ENCODE assay signal across 26 cellular contexts in the genomic region with DNA sequence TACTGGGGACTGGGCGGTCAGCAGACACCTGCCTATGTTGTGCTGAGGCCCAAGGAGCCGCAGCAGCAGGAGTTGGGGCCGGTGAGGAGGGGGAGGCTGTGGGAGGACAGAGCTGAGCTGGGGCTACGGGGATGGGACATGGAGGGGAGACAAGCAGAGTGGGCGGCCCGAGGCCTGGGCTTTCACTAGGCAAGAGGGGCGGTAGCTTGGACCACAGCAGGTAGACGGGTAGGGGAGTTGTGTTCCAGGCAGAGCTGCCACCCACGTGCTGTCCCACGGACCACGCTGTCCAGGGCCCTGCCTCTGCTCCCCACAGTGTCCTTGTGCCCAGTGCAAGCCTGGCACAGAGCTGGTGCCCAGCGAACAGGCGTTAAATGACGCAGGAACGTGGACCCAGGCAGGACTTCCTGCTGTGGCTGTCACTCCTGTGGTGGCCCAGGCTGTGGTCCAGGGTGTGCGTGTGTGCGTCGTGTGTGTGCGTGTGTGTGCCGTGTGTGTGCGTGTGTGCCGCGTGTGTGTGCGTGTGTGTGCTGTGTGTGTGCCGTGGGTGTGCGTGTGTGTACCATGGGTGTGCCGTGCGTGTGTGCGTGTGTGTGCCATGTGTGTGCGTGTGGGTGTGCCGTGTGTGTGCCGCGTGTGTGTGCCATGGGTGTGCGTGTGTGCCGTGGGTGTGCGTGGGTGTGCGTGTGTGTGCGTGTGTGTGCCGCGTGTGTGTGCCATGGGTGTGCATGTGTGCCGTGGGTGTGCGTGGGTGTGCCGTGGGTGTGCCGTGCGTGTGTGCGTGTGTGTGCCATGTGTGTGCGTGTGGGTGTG. TPM values are rescaled to one million over a fixed set of nuclear protein-coding genes. Genes with fewer than 3 reads are reported as not detected.
DNase-seq lines count a peak whose midpoint lies in the region; ATAC-seq, FAIRE-seq and TF ChIP-seq lines count a peak whose summit lies in the region.
"Had no signal": no experiment of that assay in that cellular context is flagged by ENCODE, and none has a peak within 500 bp of the region (broad histone marks: within the 10 kb centered on the region; RNA-seq: fewer than 3 reads in every experiment).

No MANE protein-coding gene starts in this region.

- H3K36me3 ChIP-seq in GM06990 (ENCODE audit: control insufficient read depth, insufficient read depth, low read length) (no peaks in the 10 kb centered on the region), astrocyte (ENCODE audit: insufficient read depth, low read length) (no peaks in the 10 kb centered on the region), lower lobe of right lung (no peaks in the 10 kb centered on the region)

- H3K4me1 ChIP-seq in A549, result peaks cover under 1% of the 10 kb centered on the region; the same call in 2 of the 3 replicates
- H3K4me1 ChIP-seq in astrocyte (ENCODE audit: insufficient read depth, low read length), result peaks cover 12% of the 10 kb centered on the region
- peaks cover 13% of the 10 kb centered on the region for H3K4me1 ChIP-seq in lower lobe of right lung

- FAIRE-seq in A549 (lab: Jason Lieb, UNC) (no peak), astrocyte (lab: Jason Lieb, UNC) (no peak)
- FAIRE-seq: small intestine had no signal

- TF ChIP-seq POLR2A in A549 (IDR thresholded peaks at IDR 0.05; ENCODE audit: low read length), result peak; percentile 5; the same call in 1 of the 2 replicates

- intact Hi-C loops in lower lobe of right lung (cut with DNase I), result no loop called here

- H3K4me2 ChIP-seq in A549, result no peak overlapping the region
- no peak overlapping the region for H3K4me2 ChIP-seq in astrocyte (ENCODE audit: low read length)

- H2AFZ ChIP-seq in astrocyte (ENCODE audit: low read depth, low read length), result no peak overlapping the region

- WGBS in A549 (ENCODE audit: missing lambda C conversion rate), result 93% methylated on average over 37 of the region's 47 CpGs

- H3K36me3 Mint-ChIP-seq in astrocyte (ENCODE audit: low read depth, unreplicated experiment), result no peaks in the 10 kb centered on the region
- no peaks in the 10 kb centered on the region for H3K36me3 Mint-ChIP-seq in activated naive CD8-positive, alpha-beta T cell treated with anti-CD3 and anti-CD28 coated beads, Interleukin-2, amount 50 U/mL, for 24 hours (ENCODE audit: low read depth)
- H3K36me3 Mint-ChIP-seq: CD8-positive, alpha-beta T cell; naive thymus-derived CD8-positive, alpha-beta T cell; type B pancreatic cell had no signal

- peaks cover 100% of the 10 kb centered on the region for H4K20me1 ChIP-seq in astrocyte (ENCODE audit: insufficient read depth, low read length)

- no peak overlapping the region for H3K4me3 Mint-ChIP-seq in astrocyte (ENCODE audit: unreplicated experiment)
- no peak overlapping the region for H3K4me3 Mint-ChIP-seq in activated naive CD8-positive, alpha-beta T cell treated with anti-CD3 and anti-CD28 coated beads, Interleukin-2, amount 50 U/mL, for 24 hours
- H3K4me3 Mint-ChIP-seq: CD8-positive, alpha-beta T cell; naive thymus-derived CD8-positive, alpha-beta T cell; type B pancreatic cell had no signal

- H3K79me2 ChIP-seq in astrocyte (ENCODE audit: insufficient read depth, low read length), result peaks cover 86% of the 10 kb centered on the region

- no peaks in the 10 kb centered on the region for H3K27me3 Mint-ChIP-seq in astrocyte (ENCODE audit: low read depth, unreplicated experiment)
- H3K27me3 Mint-ChIP-seq in activated naive CD8-positive, alpha-beta T cell treated with anti-CD3 and anti-CD28 coated beads, Interleukin-2, amount 50 U/mL, for 24 hours, result peaks cover 5% of the 10 kb centered on the region

- no peak for DNase-seq in A549 (ENCODE audit: low read depth in 1 of 2, low spot score in 1 of 2)
- DNase-seq in GM06990 (ENCODE audit: extremely low read depth, insufficient read length), result peak; percentile 9
- no peak for DNase-seq in astrocyte (ENCODE audit: low read depth)
- DNase-seq in lower lobe of right lung, result peak; percentile 40
- DNase-seq in NAMALWA (ENCODE audit: low spot score), result no peak
- DNase-seq in activated naive CD8-positive, alpha-beta T cell treated with anti-CD3 and anti-CD28 coated beads, Interleukin-2, amount 50 U/mL, for 24 hours, result no peak
- no peak for DNase-seq in ureter (ENCODE audit: low spot score)
- DNase-seq: activated CD4-positive, alpha-beta T cell treated with anti-CD3 and anti-CD28 coated beads for 48 hours; activated CD8-positive, alpha-beta memory T cell treated with anti-CD3 and anti-CD28 coated beads, Interleukin-2, amount 50 U/mL, for 4 hours; activated effector memory CD4-positive, alpha-beta T cell treated with Interleukin-2 at 50 U/mL for 16 hours; amniotic stem cell; CD8-positive, alpha-beta T cell; DMS53; foreskin melanocyte; hypothalamus; NCI-H187; NCI-H2227 treated with DMSO at 0.1 percent for 48 hours; NCI-H82; PC-3; small intestine; stimulated activated CD4-positive, alpha-beta T cell treated with anti-CD3 and anti-CD28 coated beads, Interleukin-2, amount 100 ng/mL, for 48 hours had no signal

- ATAC-seq in A549 (no peak), lower lobe of right lung (no peak), GM21528 (IDR thresholded peaks at IDR 0.05; ENCODE audit: low FRiP score, unreplicated experiment) (no peak)
- no peak for ATAC-seq in activated naive CD8-positive, alpha-beta T cell treated with anti-CD3 and anti-CD28 coated beads, Interleukin-2, amount 50 U/mL, for 24 hours
- ATAC-seq: CD8-positive, alpha-beta T cell; naive thymus-derived CD8-positive, alpha-beta T cell; PC-3 had no signal

- TF ChIP-seq CTCF in A549 (IDR thresholded peaks at IDR 0.05) (no peak), GM06990 (IDR thresholded peaks at IDR 0.05; ENCODE audit: insufficient read depth, low read length, poor library complexity, severe bottlenecking) (no peak), astrocyte (IDR thresholded peaks at IDR 0.05; ENCODE audit: insufficient read depth, low read depth, low read length) (no peak), lower lobe of right lung (IDR thresholded peaks at IDR 0.05) (no peak)

- H3K27me3 ChIP-seq in GM06990 (replicated peaks; ENCODE audit: control insufficient read depth, insufficient read depth, low read length) (peaks cover 1% of the 10 kb centered on the region), astrocyte (ENCODE audit: insufficient read depth, low read length) (no peaks in the 10 kb centered on the region), lower lobe of right lung (ENCODE audit: low read depth) (no peaks in the 10 kb centered on the region)
- H3K27me3 ChIP-seq: stomach had no signal

- H3K9me3 ChIP-seq in A549, result no peaks in the 10 kb centered on the region
- H3K9me3 ChIP-seq in astrocyte (ENCODE audit: insufficient read depth, low read depth, low read length), result no peaks in the 10 kb centered on the region
- H3K9me3 ChIP-seq in lower lobe of right lung, result no peaks in the 10 kb centered on the region
- H3K9me3 ChIP-seq: stomach had no signal

- H3K9me3 Mint-ChIP-seq in astrocyte (ENCODE audit: unreplicated experiment), result no peaks in the 10 kb centered on the region
- no peaks in the 10 kb centered on the region for H3K9me3 Mint-ChIP-seq in activated naive CD8-positive, alpha-beta T cell treated with anti-CD3 and anti-CD28 coated beads, Interleukin-2, amount 50 U/mL, for 24 hours
- H3K9me3 Mint-ChIP-seq: CD8-positive, alpha-beta T cell; type B pancreatic cell had no signal

- no peak overlapping the region for H3K9ac ChIP-seq in astrocyte (ENCODE audit: low read length)

- H3K27ac ChIP-seq in A549 (no peak overlapping the region), astrocyte (ENCODE audit: low read depth, low read length) (no peak overlapping the region), lower lobe of right lung (no peak overlapping the region)
- H3K27ac ChIP-seq: stomach had no signal

- no peak for TF ChIP-seq RAD21 in A549 (conservative IDR thresholded peaks at IDR 0.05 in 1 of 2, IDR thresholded peaks at IDR 0.05 in 1 of 2)

- H3K4me3 ChIP-seq in A549, result no peak overlapping the region
- H3K4me3 ChIP-seq in GM06990 (replicated peaks; ENCODE audit: low read depth, low read length), result no peak overlapping the region
- no peak overlapping the region for H3K4me3 ChIP-seq in astrocyte (ENCODE audit: insufficient read depth, low read depth, low read length)
- H3K4me3 ChIP-seq in lower lobe of right lung, result no peak overlapping the region
- H3K4me3 ChIP-seq: stomach had no signal

- CTCF ChIA-PET in A549 (lab: Yijun Ruan, JAX), result interaction anchor here (1.2 to 6.3 kb wide), 4 partner anchors 36 to 104 kb away, joined by 3 to 31 read pairs (median 5); no protein-coding TSS in a partner anchor

- peaks cover 17% of the 10 kb centered on the region for H3K4me1 Mint-ChIP-seq in astrocyte (ENCODE audit: low read depth, unreplicated experiment)
- peaks cover 6% of the 10 kb centered on the region for H3K4me1 Mint-ChIP-seq in activated naive CD8-positive, alpha-beta T cell treated with anti-CD3 and anti-CD28 coated beads, Interleukin-2, amount 50 U/mL, for 24 hours

- peak overlapping the region; percentile 53 for H3K27ac Mint-ChIP-seq in astrocyte (ENCODE audit: unreplicated experiment)
- no peak overlapping the region for H3K27ac Mint-ChIP-seq in activated naive CD8-positive, alpha-beta T cell treated with anti-CD3 and anti-CD28 coated beads, Interleukin-2, amount 50 U/mL, for 24 hours
- H3K27ac Mint-ChIP-seq: CD8-positive, alpha-beta T cell had no signal

- TF ChIP-seq EP300 in A549 (IDR thresholded peaks at IDR 0.05), result no peak

- POLR2A ChIA-PET in A549 (lab: Yijun Ruan, JAX), result no interaction called here

TF ChIP-seq in A549, 52 proteins besides CTCF, POLR2A, EP300 and RAD21 (continues in another document):
- TF ChIP-seq, protein P1, sequence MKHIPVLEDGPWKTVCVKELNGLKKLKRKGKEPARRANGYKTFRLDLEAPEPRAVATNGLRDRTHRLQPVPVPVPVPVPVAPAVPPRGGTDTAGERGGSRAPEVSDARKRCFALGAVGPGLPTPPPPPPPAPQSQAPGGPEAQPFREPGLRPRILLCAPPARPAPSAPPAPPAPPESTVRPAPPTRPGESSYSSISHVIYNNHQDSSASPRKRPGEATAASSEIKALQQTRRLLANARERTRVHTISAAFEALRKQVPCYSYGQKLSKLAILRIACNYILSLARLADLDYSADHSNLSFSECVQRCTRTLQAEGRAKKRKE (CRISPR knock-in tag; IDR thresholded peaks at IDR 0.05; ENCODE audit: low read depth), result no peak

RNA-seq across cellular contexts. Expression of gene CEP170B, which starts 6.8 kb away (rescaled TPM):
- polyA plus RNA-seq in A549 (2011; rRNA removed), result 3.9 and 4.5 TPM in 2 replicates
- 8.7 and 12.5 TPM in 2 replicates for polyA plus RNA-seq in A549 (2012; cell fraction: cytosol; rRNA removed)
- polyA plus RNA-seq in A549 (2012; cell fraction: nucleus; rRNA removed), result 59.0 and 71.9 TPM in 2 replicates
- polyA plus RNA-seq in A549 (2017; fragmentation: RNase III; extraction: RNeasy Plus Mini Kit Qiagen cat#74134 plus additional on column Dnase treatment), result 13.1 to 14.3 TPM (median 13.5 TPM) in 3 replicates
- polyA minus RNA-seq in A549 (2011; rRNA and poly(A)+ RNA removed), result 3.8 and 4.3 TPM in 2 replicates
- total RNA-seq in astrocyte, result 50.3 and 55.4 TPM in 2 replicates
- 24.7 TPM for total RNA-seq in lower lobe of right lung
- total RNA-seq in ureter, result 42.2 TPM

RNA-seq across cellular contexts. Expression of gene PLD4, which starts 52.8 kb away (rescaled TPM):
- 0.01 TPM in 2 replicates for polyA plus RNA-seq in A549 (2011; rRNA removed)
- 0.03 TPM in 1 of 2 replicates, not detected in the other for polyA plus RNA-seq in A549 (2012; cell fraction: cytosol; rRNA removed)
- 0.06 and 0.11 TPM in 2 replicates for polyA plus RNA-seq in A549 (2012; cell fraction: nucleus; rRNA removed)
- polyA plus RNA-seq in A549 (2017; fragmentation: RNase III; extraction: RNeasy Plus Mini Kit Qiagen cat#74134 plus additional on column Dnase treatment), result 0.01 TPM in 2 of 3 replicates, not detected in the other
- 0.17 TPM in 1 of 2 replicates, not detected in the other for polyA minus RNA-seq in A549 (2011; rRNA and poly(A)+ RNA removed)
- 0.14 and 0.60 TPM in 2 replicates for total RNA-seq in astrocyte
- 1.2 TPM for total RNA-seq in lower lobe of right lung
- 2.6 TPM for total RNA-seq in ureter
- total RNA-seq: epithelial cell of proximal tubule had no signal

Comparison
In these comparisons a context has a peak if more than half of its experiments do, and no peak if none do; other contexts are left out.
1. DNase-seq: peak in GM06990 (single experiment) and lower lobe of right lung (single experiment); none in A549 (0 of 2), astrocyte (single experiment), NAMALWA (single experiment), activated naive CD8-positive, alpha-beta T cell treated with anti-CD3 and anti-CD28 coated beads, Interleukin-2, amount 50 U/mL, for 24 hours (single experiment) and ureter (single experiment).